Comparison of ENCODE assay signal across 8 cellular contexts in genomic region chr15:100627789-100628395, GRCh38. TPM values are rescaled to one million over a fixed set of nuclear protein-coding genes. Genes with fewer than 3 reads are reported as not detected.
DNase-seq lines count a peak whose midpoint lies in the region; ATAC-seq and TF ChIP-seq lines count a peak whose summit lies in the region.

No MANE protein-coding gene starts in this region.

- H3K27me3 Mint-ChIP-seq in activated CD4-positive, alpha-beta T cell treated with anti-CD3 and anti-CD28 coated beads, Interleukin-2, amount 10 ng/mL, durations not matched to agents 7 days and 5 days: no peaks in the 10 kb centered on the region

- H3K27me3 ChIP-seq in lower lobe of right lung (ENCODE audit: low read depth): no peaks in the 10 kb centered on the region

- H3K36me3 ChIP-seq in lower lobe of right lung: peaks cover 36% of the 10 kb centered on the region

- ATAC-seq in GM18867 (IDR thresholded peaks at IDR 0.05; ENCODE audit: unreplicated experiment) (peak; percentile 85), HG03159 (IDR thresholded peaks at IDR 0.05; ENCODE audit: unreplicated experiment) (peak; percentile 86), lower lobe of right lung (peak; percentile 86 to 88)

- H3K9me3 ChIP-seq in lower lobe of right lung: no peaks in the 10 kb centered on the region

- no peak overlapping the region for H3K4me3 ChIP-seq in AG10803 (ENCODE audit: low read length)
- H3K4me3 ChIP-seq in lower lobe of right lung: no peak overlapping the region

- peak; percentile 82 for DNase-seq in AG10803 (ENCODE audit: low read depth)
- peak; percentile 55 for DNase-seq in NCI-H460 (ENCODE audit: extremely low read depth, low read depth)
- peak; percentile 76 for DNase-seq in activated CD4-positive, alpha-beta T cell treated with anti-CD3 and anti-CD28 coated beads, Interleukin-2, amount 10 ng/mL, durations not matched to agents 7 days and 5 days
- DNase-seq in dedifferentiated amniotic fluid mesenchymal stem cell (ENCODE audit: extremely low spot score): peak; percentile 87
- DNase-seq in lower lobe of right lung: no peak
- DNase-seq in stimulated activated CD8-positive, alpha-beta memory T cell treated with anti-CD3 and anti-CD28 coated beads, Interleukin-12 subunit alpha, Interleukin-12 subunit beta, amount 100 ng/mL, for 4 hours (ENCODE audit: low read depth): peak; percentile 19

- no peaks in the 10 kb centered on the region for H3K9me3 Mint-ChIP-seq in activated CD4-positive, alpha-beta T cell treated with anti-CD3 and anti-CD28 coated beads, Interleukin-2, amount 10 ng/mL, durations not matched to agents 7 days and 5 days

- TF ChIP-seq CTCF in AG10803 (conservative IDR thresholded peaks at IDR 0.05; ENCODE audit: low read length) (peak; percentile 85), lower lobe of right lung (IDR thresholded peaks at IDR 0.05) (peak; percentile 84)

- no peak overlapping the region for H3K27ac ChIP-seq in lower lobe of right lung

- H3K4me1 Mint-ChIP-seq in activated CD4-positive, alpha-beta T cell treated with anti-CD3 and anti-CD28 coated beads, Interleukin-2, amount 10 ng/mL, durations not matched to agents 7 days and 5 days: peaks cover 7% of the 10 kb centered on the region

- no peaks in the 10 kb centered on the region for H3K4me1 ChIP-seq in lower lobe of right lung

- no peak overlapping the region for H3K4me3 Mint-ChIP-seq in activated CD4-positive, alpha-beta T cell treated with anti-CD3 and anti-CD28 coated beads, Interleukin-2, amount 10 ng/mL, durations not matched to agents 7 days and 5 days

- H3K36me3 Mint-ChIP-seq in activated CD4-positive, alpha-beta T cell treated with anti-CD3 and anti-CD28 coated beads, Interleukin-2, amount 10 ng/mL, durations not matched to agents 7 days and 5 days (ENCODE audit: low read depth): peaks cover 27% of the 10 kb centered on the region

- CTCF ChIA-PET in activated CD4-positive, alpha-beta T cell treated with anti-CD3 and anti-CD28 coated beads, Interleukin-2, amount 10 ng/mL, durations not matched to agents 7 days and 5 days (lab: Charles Lee): no interaction called here

- intact Hi-C loops in lower lobe of right lung (cut with DNase I): loop anchor here (10.0 kb wide), 1 partner anchor 247 kb away; the partner anchor contains the start of gene ALDH1A3

- H3K27ac Mint-ChIP-seq in activated CD4-positive, alpha-beta T cell treated with anti-CD3 and anti-CD28 coated beads, Interleukin-2, amount 10 ng/mL, durations not matched to agents 7 days and 5 days: no peak overlapping the region

- POLR2A ChIA-PET in activated CD4-positive, alpha-beta T cell treated with anti-CD3 and anti-CD28 coated beads, Interleukin-2, amount 10 ng/mL, durations not matched to agents 7 days and 5 days (lab: Charles Lee): no interaction called here

RNA-seq across cellular contexts. Expression of gene ASB7, which starts 25.5 kb away (rescaled TPM):
- total RNA-seq in NCI-H460 (2014; rRNA removed; shearing (Covaris generic)): 11.2 and 12.5 TPM in 2 replicates
- polyA plus RNA-seq in NCI-H460 (2014; cell fraction: nucleus; rRNA removed): 6.1 and 6.7 TPM in 2 replicates
- 10 to 100 TPM; 21.3 to 22.8 TPM for total RNA-seq in activated CD4-positive, alpha-beta T cell treated with anti-CD3 and anti-CD28 coated beads, Interleukin-2, amount 10 ng/mL, durations not matched to agents 7 days and 5 days
- 14.3 TPM for total RNA-seq in lower lobe of right lung

RNA-seq across cellular contexts. Expression of gene LINS1, which starts 25.9 kb away (rescaled TPM):
- 10.8 and 13.0 TPM in 2 replicates for total RNA-seq in NCI-H460 (2014; rRNA removed; shearing (Covaris generic))
- 28.1 and 62.6 TPM in 2 replicates for polyA plus RNA-seq in NCI-H460 (2014; cell fraction: nucleus; rRNA removed)
- total RNA-seq in activated CD4-positive, alpha-beta T cell treated with anti-CD3 and anti-CD28 coated beads, Interleukin-2, amount 10 ng/mL, durations not matched to agents 7 days and 5 days: 10 to 100 TPM; 74.2 to 79.2 TPM
- total RNA-seq in lower lobe of right lung: 18.8 TPM
